30 cellular contexts compared by ENCODE assay signal in the genomic region with DNA sequence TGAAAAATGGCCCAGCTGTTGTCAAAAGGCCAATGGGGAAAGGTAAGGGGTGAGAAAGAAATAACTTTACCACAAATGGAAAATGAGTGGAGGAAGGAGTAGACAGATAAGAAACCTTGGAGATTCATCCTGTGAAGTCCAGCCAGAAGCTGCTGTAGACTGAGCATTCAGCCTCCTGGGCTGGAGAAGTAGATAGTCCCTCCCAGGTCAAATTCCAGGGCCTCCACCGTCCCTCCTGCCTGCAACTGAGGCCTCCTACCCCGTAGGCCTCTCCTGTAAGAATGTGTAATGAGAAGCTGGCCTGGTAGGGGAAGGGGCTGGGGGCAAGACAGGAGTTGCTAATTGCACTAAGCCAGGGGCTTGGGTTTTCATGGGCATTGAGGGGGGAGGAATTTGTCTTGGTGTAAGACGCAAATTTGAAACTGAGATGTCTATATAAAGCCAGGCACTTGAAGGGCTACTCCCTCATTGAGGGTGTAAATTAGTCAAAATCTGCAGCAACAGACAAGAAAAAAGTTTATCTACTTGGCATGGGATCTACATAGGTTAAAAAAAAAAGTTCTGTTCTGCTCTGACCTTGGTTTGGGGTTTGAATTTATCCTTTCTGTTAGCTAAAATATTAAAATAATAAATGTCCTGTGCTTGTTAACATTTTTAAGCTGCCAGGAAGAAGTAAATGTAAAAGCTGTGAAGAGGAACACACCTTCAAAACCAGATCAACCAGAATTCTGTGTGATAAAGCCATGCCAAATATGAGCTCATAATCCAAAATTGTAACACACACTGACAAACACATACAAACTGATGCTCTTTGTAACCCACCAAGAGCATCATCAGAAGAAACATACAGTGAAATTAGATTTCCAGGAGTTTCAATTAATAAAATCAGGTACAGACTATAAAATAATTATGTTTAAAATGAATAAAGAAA. TPM values are rescaled to one million over a fixed set of nuclear protein-coding genes. Genes with fewer than 3 reads are reported as not detected.
DNase-seq lines count a peak whose midpoint lies in the region; ATAC-seq, FAIRE-seq and TF ChIP-seq lines count a peak whose summit lies in the region.
"Had no signal": no experiment of that assay in that cellular context is flagged by ENCODE, and none has a peak within 500 bp of the region (broad histone marks: within the 10 kb centered on the region; RNA-seq: fewer than 3 reads in every experiment).

No MANE protein-coding gene starts in this region.

- H4K20me1 ChIP-seq in K562 (replicated peaks; ENCODE audit: control insufficient read depth, insufficient read depth, low read length) = 0 out of 2 replicates have a peak, but pooled peaks cover 7% of the 10 kb centered on the region

- in situ Hi-C loops in K562 (cut with MboI) = no loop called here

- TF ChIP-seq POLR2A in K562 (conservative IDR thresholded peaks at IDR 0.05) = no peak

- DNase-seq in HuH-7 (ENCODE audit: low spot score) = peak; percentile 26
- no peak for DNase-seq in K562 (ENCODE audit: extremely low read depth in 1 of 4, low spot score in 3 of 4)
- DNase-seq in kidney glomerular epithelial cell (lab: John Stamatoyannopoulos, UW) = no peak
- DNase-seq in NCI-H1048 (lab: John Stamatoyannopoulos, UW) = no peak
- DNase-seq in AG08396 (ENCODE audit: low spot score) = no peak
- DNase-seq: activated CD4-positive, alpha-beta T cell treated with anti-CD3 and anti-CD28 coated beads for 1 hour; activated CD8-positive, alpha-beta T cell treated with anti-CD3 and anti-CD28 coated beads, Interleukin-2, amount 10 ng/mL, durations not matched to agents 7 days and 5 days; activated gamma-delta T cell treated with Interleukin-2 at 50 U/mL for 16 hours; GDM1; HCEC 1CT; heart left ventricle; KG1; NCI-H1694; NCI-H2227 treated with DMSO at 0.1 percent for 48 hours; NCI-H82; SHP77 treated with DMSO at 0.1 percent for 48 hours; spleen; stimulated activated CD4-positive, alpha-beta T cell treated with anti-CD3 and anti-CD28 coated beads, Interleukin-4, amount 100 ng/mL, for 1 hour; stomach; T-cell; upper lobe of left lung had no signal

- no peaks in the 10 kb centered on the region for H3K9me3 ChIP-seq in K562 (replicated peaks; ENCODE audit: control insufficient read depth, insufficient read depth, low read depth, low read length)
- H3K9me3 ChIP-seq: breast epithelium, heart left ventricle, neutrophil, spleen, stomach, upper lobe of left lung had no signal

- no TSS peak for BruUV-seq in K562 (replicated peaks; lab: Mats Ljungman, UMichigan)

- intact Hi-C loops in K562 (cut with micrococcal nuclease) = no loop called here

- no peaks in the 10 kb centered on the region for H3K4me1 ChIP-seq in K562 (replicated peaks in 1 of 2; ENCODE audit: control insufficient read depth in 2 of 2, insufficient read depth in 2 of 2, low read length in 2 of 2)
- H3K4me1 ChIP-seq: breast epithelium, heart left ventricle, spleen, upper lobe of left lung had no signal

- no peak overlapping the region for H3K9ac ChIP-seq in K562 (ENCODE audit: insufficient read depth in 1 of 2, low read depth in 2 of 2, low read length in 2 of 2)

- TF ChIP-seq EP300 in K562 (IDR thresholded peaks at IDR 0.05; ENCODE audit: low read length) = no peak

- no peak overlapping the region for H2AFZ ChIP-seq in K562 (ENCODE audit: low read depth, low read length)

- H3K4me3 ChIP-seq in K562 (no peak overlapping the region), skin epidermis (no peak overlapping the region)
- H3K4me3 ChIP-seq: breast epithelium, heart left ventricle, spleen, stomach, upper lobe of left lung had no signal

- CTCF ChIA-PET in K562 (lab: Yijun Ruan, JAX; ENCODE audit: low intra/inter-chr PET ratio) = no interaction called here

- no peak for ATAC-seq in K562
- ATAC-seq: activated CD8-positive, alpha-beta T cell treated with anti-CD3 and anti-CD28 coated beads, Interleukin-2, amount 10 ng/mL, durations not matched to agents 7 days and 5 days; heart left ventricle; T-cell had no signal

- WGBS in K562 (ENCODE audit: insufficient coverage, low coverage, missing lambda C conversion rate) = 5% methylated on average over 3 of the region's 3 CpGs

- no peaks in the 10 kb centered on the region for H3K36me3 ChIP-seq in K562 (ENCODE audit: control insufficient read depth, insufficient read depth, low read length)
- H3K36me3 ChIP-seq: breast epithelium, heart left ventricle, neutrophil, spleen, stomach, upper lobe of left lung had no signal

- H3K79me2 ChIP-seq in K562 (ENCODE audit: control insufficient read depth, insufficient read depth, low read length) = no peaks in the 10 kb centered on the region

- no peak for TF ChIP-seq CTCF in K562 (IDR thresholded peaks at IDR 0.05 in 2 of 3, conservative IDR thresholded peaks at IDR 0.05 in 1 of 3; ENCODE audit: insufficient read depth in 2 of 3, low read depth in 1 of 3, low read length in 3 of 3)

- H3K27me3 ChIP-seq in K562 (ENCODE audit: control insufficient read depth in 2 of 2, insufficient read depth in 2 of 2, low read length in 2 of 2) = no peaks in the 10 kb centered on the region
- H3K27me3 ChIP-seq: breast epithelium, heart left ventricle, neutrophil, spleen, stomach, upper lobe of left lung had no signal

- H3K27ac ChIP-seq in K562 (ENCODE audit: extremely low read depth, low read depth, low read length) (no peak overlapping the region), skin epidermis (peak overlapping the region in 17 of 21 experiments; percentile 5 to 81 (median 64))
- H3K27ac ChIP-seq: breast epithelium, heart left ventricle, neutrophil, spleen, stomach had no signal

- no peaks in the 10 kb centered on the region for H3K9me1 ChIP-seq in K562 (ENCODE audit: control insufficient read depth, insufficient read depth, low read length)

- POLR2A ChIA-PET in K562 (lab: Yijun Ruan, JAX) = interaction anchor here (0.9 to 1.0 kb wide), 2 partner anchors 11 to 14 kb away, joined by 3 to 5 read pairs; no protein-coding TSS in a partner anchor

- no peak overlapping the region for H3K4me2 ChIP-seq in K562 (ENCODE audit: insufficient read depth, low read length)

- FAIRE-seq in K562 (lab: Jason Lieb, UNC) (peak; percentile 52), islet of Langerhans (lab: Jason Lieb, UNC) (peak; percentile 70)

- no peak for TF ChIP-seq RAD21 in K562 (CRISPR knock-in tag; conservative IDR thresholded peaks at IDR 0.05 in 1 of 2, IDR thresholded peaks at IDR 0.05 in 1 of 2)

TF ChIP-seq in K562, 482 proteins besides CTCF, POLR2A, EP300 and RAD21:
- TF ChIP-seq ZNF316 (IDR thresholded peaks at IDR 0.05) (no peak), HEY1 (CRISPR knock-in tag; IDR thresholded peaks at IDR 0.05; ENCODE audit: borderline replicate concordance) (no peak), ASH1L (IDR thresholded peaks at IDR 0.05; ENCODE audit: borderline replicate concordance, low read depth, partially characterized antibody) (no peak), MTA3 (IDR thresholded peaks at IDR 0.05; ENCODE audit: borderline replicate concordance) (no peak), HNRNPL (IDR thresholded peaks at IDR 0.05; ENCODE audit: low read depth, low read length) (no peak), BACH1 (tag; IDR thresholded peaks at IDR 0.05) (0 out of 2 replicates have a peak, but pooled peaks have one; percentile 2), ZZZ3 (IDR thresholded peaks at IDR 0.05) (no peak)
- TF ChIP-seq, protein P1, sequence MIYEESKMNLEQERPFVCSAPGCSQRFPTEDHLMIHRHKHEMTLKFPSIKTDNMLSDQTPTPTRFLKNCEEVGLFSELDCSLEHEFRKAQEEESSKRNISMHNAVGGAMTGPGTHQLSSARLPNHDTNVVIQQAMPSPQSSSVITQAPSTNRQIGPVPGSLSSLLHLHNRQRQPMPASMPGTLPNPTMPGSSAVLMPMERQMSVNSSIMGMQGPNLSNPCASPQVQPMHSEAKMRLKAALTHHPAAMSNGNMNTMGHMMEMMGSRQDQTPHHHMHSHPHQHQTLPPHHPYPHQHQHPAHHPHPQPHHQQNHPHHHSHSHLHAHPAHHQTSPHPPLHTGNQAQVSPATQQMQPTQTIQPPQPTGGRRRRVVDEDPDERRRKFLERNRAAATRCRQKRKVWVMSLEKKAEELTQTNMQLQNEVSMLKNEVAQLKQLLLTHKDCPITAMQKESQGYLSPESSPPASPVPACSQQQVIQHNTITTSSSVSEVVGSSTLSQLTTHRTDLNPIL (CRISPR knock-in tag; IDR thresholded peaks at IDR 0.05) = no peak
TF ChIP-seq in K562: peak in this region for 1.

RNA-seq across cellular contexts. Expression of a gene that starts 1.7 kb away (rescaled TPM):
- total RNA-seq in K562 (2011; cell fraction: chromatin; rRNA removed; ENCODE audit: low replicate concordance) = not detected in 2 replicates
- total RNA-seq in K562 (2011; cell fraction: nucleolus; rRNA removed) = not detected in 2 replicates
- total RNA-seq in K562 (2011; cell fraction: nucleoplasm; rRNA removed) = not detected in 2 replicates
- total RNA-seq in K562 (2014; rRNA removed) = not detected in 2 replicates
- total RNA-seq in K562 (2014; rRNA removed; fragmentation: Illumina TruSeq; extraction: Trizol) = not detected in 2 replicates
- total RNA-seq in K562 (2015; rRNA removed; fragmentation: Illumina TruSeq; extraction: Trizol) = not detected in 2 replicates
- total RNA-seq in K562 (2021) = not detected in 2 replicates
- not detected in 2 replicates for polyA plus RNA-seq in K562 (2011; rRNA removed)
- not detected in 2 replicates for polyA plus RNA-seq in K562 (2011; cell fraction: cytosol; rRNA removed)
- not detected in 2 replicates for polyA plus RNA-seq in K562 (2011; cell fraction: nucleus; rRNA removed)
- not detected in 2 replicates for polyA plus RNA-seq in K562 (2012)
- polyA plus RNA-seq in K562 (2014; fragmentation: Illumina TruSeq; extraction: Trizol) = not detected in 2 replicates
- polyA plus RNA-seq in K562 (2014; fragmentation: Nextera tagmentation; extraction: Ambion mirVana) = not detected
- polyA plus RNA-seq in K562 (2014; rRNA removed) = not detected in 2 replicates
- not detected in 2 replicates for polyA minus RNA-seq in K562 (2011; rRNA and poly(A)+ RNA removed)
- not detected in 2 replicates for polyA minus RNA-seq in K562 (2011; cell fraction: cytosol; rRNA and poly(A)+ RNA removed)
- not detected in 2 replicates for polyA minus RNA-seq in K562 (2011; cell fraction: nucleus; rRNA and poly(A)+ RNA removed)
- total RNA-seq: activated CD8-positive, alpha-beta T cell treated with anti-CD3 and anti-CD28 coated beads, Interleukin-2, amount 10 ng/mL, durations not matched to agents 7 days and 5 days; fibroblast of villous mesenchyme; heart left ventricle; lower leg skin; renal cortical epithelial cell; spleen; T-cell had no signal
- polyA plus RNA-seq: AG04450, CD14-positive monocyte had no signal
